In genomic region chr6:135995160-135995898, GRCh38 we compare ENCODE assay signal across 15 cellular contexts.
A peak's percentile ranks its signal among the peaks of the same experiment; 100 is the strongest.
DNase-seq lines count a peak whose midpoint lies in the region; FAIRE-seq and TF ChIP-seq lines count a peak whose summit lies in the region.
"Had no signal": no experiment of that assay in that cellular context is flagged by ENCODE, and none has a peak within 500 bp of the region (broad histone marks: within the 10 kb centered on the region; RNA-seq: fewer than 3 reads in every experiment).

No MANE protein-coding gene starts in this region.

- TF ChIP-seq CTCF in Calu3 (IDR thresholded peaks at IDR 0.05; ENCODE audit: unreplicated experiment): no peak
- no peak for TF ChIP-seq CTCF in bronchial epithelial cell (IDR thresholded peaks at IDR 0.05; ENCODE audit: insufficient read depth, low read length, severe bottlenecking)

- no TSS peak for BruUV-seq in Calu3 (replicated peaks; lab: Mats Ljungman, UMichigan)

- DNase-seq in Calu3 (no peak), NCI-H460 (ENCODE audit: extremely low read depth, low read depth) (peak; percentile 43), bronchial epithelial cell (ENCODE audit: low read depth) (peak; percentile 74), lung microvascular endothelial cell (ENCODE audit: low read depth in 2 of 2) (peak; percentile 36 to 85), NCI-H1417 (lab: John Stamatoyannopoulos, UW) (no peak), DMS53 treated with DMSO at 0.1 percent for 48 hours (lab: John Stamatoyannopoulos, UW; ENCODE audit: unreplicated experiment) (no peak)
- no peak for DNase-seq in activated CD4-positive, alpha-beta T cell treated with anti-CD3 and anti-CD28 coated beads, Interleukin-2, amount 50 U/mL, for 48 hours
- no peak for DNase-seq in stimulated activated CD4-positive, alpha-beta T cell treated with anti-CD3 and anti-CD28 coated beads, Interleukin-4, amount 100 ng/mL, for 1 hour
- DNase-seq: activated CD4-positive, alpha-beta memory T cell treated with anti-CD3 and anti-CD28 coated beads for 36 hours; DMS79; glutamatergic neuron; H7; NCI-H1105 treated with DMSO at 0.1 percent for 48 hours; Peyer's patch; spleen had no signal

- H3K27me3 Mint-ChIP-seq in Calu3 (ENCODE audit: unreplicated experiment): no peaks in the 10 kb centered on the region

- no peak overlapping the region for H3K4me3 ChIP-seq in bronchial epithelial cell (ENCODE audit: low read depth, low read length)
- H3K4me3 ChIP-seq: Peyer's patch, spleen had no signal

- peaks cover 2% of the 10 kb centered on the region for H3K9me3 Mint-ChIP-seq in Calu3 (ENCODE audit: low read depth, unreplicated experiment)

- intact Hi-C loops in Calu3 (cut with micrococcal nuclease; ENCODE audit: unreplicated experiment): no loop called here

- no peak for FAIRE-seq in bronchial epithelial cell (lab: Jason Lieb, UNC)

- H3K27me3 ChIP-seq in bronchial epithelial cell (ENCODE audit: control insufficient read depth, insufficient read depth, low read length): no peaks in the 10 kb centered on the region
- H3K27me3 ChIP-seq: Peyer's patch, spleen had no signal

- peak overlapping the region; percentile 24 for H3K27ac Mint-ChIP-seq in Calu3 (ENCODE audit: unreplicated experiment)
- H3K27ac Mint-ChIP-seq: activated CD4-positive, alpha-beta memory T cell treated with anti-CD3 and anti-CD28 coated beads for 36 hours had no signal

- no peak overlapping the region for H3K4me3 Mint-ChIP-seq in Calu3 (ENCODE audit: low read depth, unreplicated experiment)
- H3K4me3 Mint-ChIP-seq: activated CD4-positive, alpha-beta memory T cell treated with anti-CD3 and anti-CD28 coated beads for 36 hours had no signal

- H3K36me3 ChIP-seq in bronchial epithelial cell (ENCODE audit: control insufficient read depth, insufficient read depth, low read length): no peaks in the 10 kb centered on the region
- H3K36me3 ChIP-seq: Peyer's patch, spleen had no signal

- peaks cover 5% of the 10 kb centered on the region for H3K4me1 Mint-ChIP-seq in Calu3 (ENCODE audit: low read depth, unreplicated experiment)

- CTCF ChIA-PET in Calu3 (lab: Charles Lee): interaction anchor here (0.6 kb wide), 1 partner anchor 430 kb away, joined by 6 read pairs; no protein-coding TSS in a partner anchor

- H3K36me3 Mint-ChIP-seq in Calu3 (ENCODE audit: insufficient read depth, unreplicated experiment): no peaks in the 10 kb centered on the region
- H3K36me3 Mint-ChIP-seq: activated CD4-positive, alpha-beta memory T cell treated with anti-CD3 and anti-CD28 coated beads for 36 hours had no signal

Comparison
In these comparisons a context has a peak if more than half of its experiments do, and no peak if none do; other contexts are left out.
1. DNase-seq: peak in NCI-H460 (single experiment), bronchial epithelial cell (single experiment) and lung microvascular endothelial cell (2 of 2); none in Calu3 (single experiment), activated CD4-positive, alpha-beta T cell treated with anti-CD3 and anti-CD28 coated beads, Interleukin-2, amount 50 U/mL, for 48 hours (0 of 2), stimulated activated CD4-positive, alpha-beta T cell treated with anti-CD3 and anti-CD28 coated beads, Interleukin-4, amount 100 ng/mL, for 1 hour (single experiment), NCI-H1417 (0 of 3) and DMS53 treated with DMSO at 0.1 percent for 48 hours (single experiment).